Comparison of ENCODE assay signal across 1 cellular context in genomic region chr11:76376746-76377558, GRCh38.
TF ChIP-seq lines count a peak whose summit lies in the region.

No MANE protein-coding gene starts in this region.

TF ChIP-seq in GM12878, 131 proteins besides CTCF, POLR2A, EP300 and RAD21 (continued from another document):
- TF ChIP-seq, protein P1, sequence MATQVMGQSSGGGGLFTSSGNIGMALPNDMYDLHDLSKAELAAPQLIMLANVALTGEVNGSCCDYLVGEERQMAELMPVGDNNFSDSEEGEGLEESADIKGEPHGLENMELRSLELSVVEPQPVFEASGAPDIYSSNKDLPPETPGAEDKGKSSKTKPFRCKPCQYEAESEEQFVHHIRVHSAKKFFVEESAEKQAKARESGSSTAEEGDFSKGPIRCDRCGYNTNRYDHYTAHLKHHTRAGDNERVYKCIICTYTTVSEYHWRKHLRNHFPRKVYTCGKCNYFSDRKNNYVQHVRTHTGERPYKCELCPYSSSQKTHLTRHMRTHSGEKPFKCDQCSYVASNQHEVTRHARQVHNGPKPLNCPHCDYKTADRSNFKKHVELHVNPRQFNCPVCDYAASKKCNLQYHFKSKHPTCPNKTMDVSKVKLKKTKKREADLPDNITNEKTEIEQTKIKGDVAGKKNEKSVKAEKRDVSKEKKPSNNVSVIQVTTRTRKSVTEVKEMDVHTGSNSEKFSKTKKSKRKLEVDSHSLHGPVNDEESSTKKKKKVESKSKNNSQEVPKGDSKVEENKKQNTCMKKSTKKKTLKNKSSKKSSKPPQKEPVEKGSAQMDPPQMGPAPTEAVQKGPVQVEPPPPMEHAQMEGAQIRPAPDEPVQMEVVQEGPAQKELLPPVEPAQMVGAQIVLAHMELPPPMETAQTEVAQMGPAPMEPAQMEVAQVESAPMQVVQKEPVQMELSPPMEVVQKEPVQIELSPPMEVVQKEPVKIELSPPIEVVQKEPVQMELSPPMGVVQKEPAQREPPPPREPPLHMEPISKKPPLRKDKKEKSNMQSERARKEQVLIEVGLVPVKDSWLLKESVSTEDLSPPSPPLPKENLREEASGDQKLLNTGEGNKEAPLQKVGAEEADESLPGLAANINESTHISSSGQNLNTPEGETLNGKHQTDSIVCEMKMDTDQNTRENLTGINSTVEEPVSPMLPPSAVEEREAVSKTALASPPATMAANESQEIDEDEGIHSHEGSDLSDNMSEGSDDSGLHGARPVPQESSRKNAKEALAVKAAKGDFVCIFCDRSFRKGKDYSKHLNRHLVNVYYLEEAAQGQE (IDR thresholded peaks at IDR 0.05; ENCODE audit: low read depth, low read length), result no peak
- TF ChIP-seq PAX8 (IDR thresholded peaks at IDR 0.05) (no peak), LARP7 (IDR thresholded peaks at IDR 0.05) (no peak), PBX3 (IDR thresholded peaks at IDR 0.05; ENCODE audit: insufficient replicate concordance, low read depth, low read length) (no peak), NFYA (IDR thresholded peaks at IDR 0.05; ENCODE audit: borderline replicate concordance, low read depth, low read length) (no peak), BHLHE40 (IDR thresholded peaks at IDR 0.05; ENCODE audit: borderline replicate concordance in 1 of 2, low read depth in 2 of 2, low read length in 1 of 2) (no peak; a peak in 1 of 4 replicates), SKIL (IDR thresholded peaks at IDR 0.05; ENCODE audit: low read depth, poor library complexity, severe bottlenecking) (peak; percentile 76), STAT1 (conservative IDR thresholded peaks at IDR 0.05) (no peak), EGR1 (IDR thresholded peaks at IDR 0.05; ENCODE audit: borderline replicate concordance in 1 of 2, low read depth in 2 of 2, low read length in 2 of 2) (no peak), BRCA1 (IDR thresholded peaks at IDR 0.05; ENCODE audit: low read depth, low read length) (no peak)
- TF ChIP-seq, protein P2, sequence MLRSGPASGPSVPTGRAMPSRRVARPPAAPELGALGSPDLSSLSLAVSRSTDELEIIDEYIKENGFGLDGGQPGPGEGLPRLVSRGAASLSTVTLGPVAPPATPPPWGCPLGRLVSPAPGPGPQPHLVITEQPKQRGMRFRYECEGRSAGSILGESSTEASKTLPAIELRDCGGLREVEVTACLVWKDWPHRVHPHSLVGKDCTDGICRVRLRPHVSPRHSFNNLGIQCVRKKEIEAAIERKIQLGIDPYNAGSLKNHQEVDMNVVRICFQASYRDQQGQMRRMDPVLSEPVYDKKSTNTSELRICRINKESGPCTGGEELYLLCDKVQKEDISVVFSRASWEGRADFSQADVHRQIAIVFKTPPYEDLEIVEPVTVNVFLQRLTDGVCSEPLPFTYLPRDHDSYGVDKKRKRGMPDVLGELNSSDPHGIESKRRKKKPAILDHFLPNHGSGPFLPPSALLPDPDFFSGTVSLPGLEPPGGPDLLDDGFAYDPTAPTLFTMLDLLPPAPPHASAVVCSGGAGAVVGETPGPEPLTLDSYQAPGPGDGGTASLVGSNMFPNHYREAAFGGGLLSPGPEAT (IDR thresholded peaks at IDR 0.05; ENCODE audit: low read depth), result 0 out of 2 replicates have a peak, but pooled peaks have one; percentile 30
TF ChIP-seq in GM12878: peak in this region for 37.
